Comparison of ENCODE assay signal across 8 cellular contexts in genomic region chr9:136399176-136400037, GRCh38. TPM values are rescaled to one million over a fixed set of nuclear protein-coding genes. Genes with fewer than 3 reads are reported as not detected.
DNase-seq lines count a peak whose midpoint lies in the region; ATAC-seq, FAIRE-seq and TF ChIP-seq lines count a peak whose summit lies in the region.

No MANE protein-coding gene starts in this region.

- H3K4me2 ChIP-seq in A549, result peak overlapping the region; percentile 94

- H3K27me3 Mint-ChIP-seq in natural killer cell treated with Interleukin-12 subunit alpha and Interleukin-12 subunit beta and Interleukin-15 and Interleukin-18, amount 100 ng/mL, for 72 hours, result no peaks in the 10 kb centered on the region

- no peaks in the 10 kb centered on the region for H3K36me3 Mint-ChIP-seq in natural killer cell treated with Interleukin-12 subunit alpha and Interleukin-12 subunit beta and Interleukin-15 and Interleukin-18, amount 100 ng/mL, for 72 hours

- no peak for TF ChIP-seq POLR2A in A549 (IDR thresholded peaks at IDR 0.05; ENCODE audit: low read length)

- H3K9me3 ChIP-seq in A549, result no peaks in the 10 kb centered on the region

- no peak for TF ChIP-seq RAD21 in A549 (conservative IDR thresholded peaks at IDR 0.05 in 1 of 2, IDR thresholded peaks at IDR 0.05 in 1 of 2)

- 3% methylated on average over 31 of the region's 67 CpGs for WGBS in A549 (ENCODE audit: missing lambda C conversion rate)

- DNase-seq in A549 (ENCODE audit: low read depth in 1 of 2, low spot score in 1 of 2) (no peak), HUDEP-2 (lab: John Stamatoyannopoulos, UW; ENCODE audit: unreplicated experiment in 76 of 76) (peak in 58 of 76 experiments; percentile 7 to 68 (median 40)), epithelial cell of proximal tubule (ENCODE audit: low read depth) (no peak), NCI-H1930 (lab: John Stamatoyannopoulos, UW) (no peak), NOMO-1 treated with dmso at 0.1 percent for 144 hours (lab: John Stamatoyannopoulos, UW; ENCODE audit: unreplicated experiment) (no peak)
- DNase-seq in activated CD4-positive, alpha-beta T cell treated with anti-CD3 and anti-CD28 coated beads, Interleukin-2, amount 50 U/mL, for 48 hours, result peak; percentile 55 to 59
- DNase-seq in natural killer cell treated with Interleukin-12 subunit alpha and Interleukin-12 subunit beta and Interleukin-15 and Interleukin-18, amount 100 ng/mL, for 72 hours (ENCODE audit: low spot score), result no peak

- TF ChIP-seq CTCF in A549 (IDR thresholded peaks at IDR 0.05), result no peak
- TF ChIP-seq CTCF in epithelial cell of proximal tubule (conservative IDR thresholded peaks at IDR 0.05; ENCODE audit: low read depth, low read length), result no peak

- peaks cover 14% of the 10 kb centered on the region; the same call in 2 of the 3 replicates for H3K4me1 ChIP-seq in A549

- POLR2A ChIA-PET in A549 (lab: Yijun Ruan, JAX), result interaction anchor here (6.7 kb wide), 1 partner anchor 36 kb away, joined by 33 read pairs; the partner anchor contains the start of gene DNLZ

- ATAC-seq in A549 (peak; percentile 16 to 37; a peak in 3 of 6 replicates), GM18858 (IDR thresholded peaks at IDR 0.05; ENCODE audit: unreplicated experiment) (peak; percentile 5)
- ATAC-seq in natural killer cell treated with Interleukin-12 subunit alpha and Interleukin-12 subunit beta and Interleukin-15 and Interleukin-18, amount 100 ng/mL, for 72 hours, result peak; percentile 55 to 60

- H3K4me3 ChIP-seq in A549 (peak overlapping the region; percentile 100), epithelial cell of proximal tubule (ENCODE audit: low read depth, low read length) (peak overlapping the region; percentile 96)

- H3K27ac Mint-ChIP-seq in natural killer cell treated with Interleukin-12 subunit alpha and Interleukin-12 subunit beta and Interleukin-15 and Interleukin-18, amount 100 ng/mL, for 72 hours, result peak overlapping the region in 1 of 2 donors; percentile 56

- CTCF ChIA-PET in A549 (lab: Yijun Ruan, JAX), result interaction anchor here (0.8 to 8.9 kb wide), 11 partner anchors 7 to 273 kb away, joined by 3 to 100 read pairs (median 4); no protein-coding TSS in a partner anchor

- H3K4me1 Mint-ChIP-seq in natural killer cell treated with Interleukin-12 subunit alpha and Interleukin-12 subunit beta and Interleukin-15 and Interleukin-18, amount 100 ng/mL, for 72 hours (ENCODE audit: low read depth in 2 of 2), result peaks cover 30 to 34% of the 10 kb centered on the region in 2 donors

- no peak for FAIRE-seq in A549 (lab: Jason Lieb, UNC)

- H3K4me3 Mint-ChIP-seq in natural killer cell treated with Interleukin-12 subunit alpha and Interleukin-12 subunit beta and Interleukin-15 and Interleukin-18, amount 100 ng/mL, for 72 hours, result peak overlapping the region; percentile 89

- TF ChIP-seq EP300 in A549 (IDR thresholded peaks at IDR 0.05), result no peak

- no peaks in the 10 kb centered on the region for H3K9me3 Mint-ChIP-seq in natural killer cell treated with Interleukin-12 subunit alpha and Interleukin-12 subunit beta and Interleukin-15 and Interleukin-18, amount 100 ng/mL, for 72 hours

- peak overlapping the region; percentile 98 to 99 for H3K27ac ChIP-seq in A549

TF ChIP-seq in A549, 52 proteins besides CTCF, POLR2A, EP300 and RAD21:
- no peak for TF ChIP-seq MAFK (IDR thresholded peaks at IDR 0.05; ENCODE audit: partially characterized antibody)
- no peak for TF ChIP-seq RCOR1 (IDR thresholded peaks at IDR 0.05; ENCODE audit: low read depth, low read length)
- no peak for TF ChIP-seq FOSL2 (IDR thresholded peaks at IDR 0.05)
- TF ChIP-seq FOSL2 (CRISPR knock-in tag; IDR thresholded peaks at IDR 0.05), result no peak
- no peak for TF ChIP-seq EHF (CRISPR knock-in tag; IDR thresholded peaks at IDR 0.05)
- TF ChIP-seq MYC (IDR thresholded peaks at IDR 0.05; ENCODE audit: borderline replicate concordance, low read length), result 0 out of 2 replicates have a peak, but pooled peaks have one; percentile 29
- 0 out of 2 replicates have a peak, but pooled peaks have one; percentile 60 for TF ChIP-seq TP53 (CRISPR knock-in tag; IDR thresholded peaks at IDR 0.05)
TF ChIP-seq in A549: peak in this region for 2.

RNA-seq across cellular contexts. Expression of gene SNAPC4, which starts 0.6 kb away (rescaled TPM):
- polyA plus RNA-seq in A549 (2011; rRNA removed) (2.7 and 3.1 TPM in 2 replicates), A549 (2017; fragmentation: RNase III; extraction: RNeasy Plus Mini Kit Qiagen cat#74134 plus additional on column Dnase treatment) (10.1 to 10.8 TPM (median 10.3 TPM) in 3 replicates)
- polyA plus RNA-seq in A549 (2012; cell fraction: cytosol; rRNA removed), result 5.2 and 6.4 TPM in 2 replicates
- 25.6 and 36.1 TPM in 2 replicates for polyA plus RNA-seq in A549 (2012; cell fraction: nucleus; rRNA removed)
- 4.5 and 4.6 TPM in 2 replicates for polyA minus RNA-seq in A549 (2011; rRNA and poly(A)+ RNA removed)
- total RNA-seq in epithelial cell of proximal tubule, result 15.0 and 22.4 TPM in 2 replicates
- 10 to 100 TPM; 11.3 to 48.5 TPM for total RNA-seq in natural killer cell treated with Interleukin-12 subunit alpha and Interleukin-12 subunit beta and Interleukin-15 and Interleukin-18, amount 100 ng/mL, for 72 hours

RNA-seq across cellular contexts. Expression of gene ENTR1, which starts 11.0 kb away (rescaled TPM):
- polyA plus RNA-seq in A549 (2011; rRNA removed), result 69.0 and 75.8 TPM in 2 replicates
- polyA plus RNA-seq in A549 (2012; cell fraction: cytosol; rRNA removed), result 63.5 and 69.5 TPM in 2 replicates
- 123 and 138 TPM in 2 replicates for polyA plus RNA-seq in A549 (2012; cell fraction: nucleus; rRNA removed)
- polyA plus RNA-seq in A549 (2017; fragmentation: RNase III; extraction: RNeasy Plus Mini Kit Qiagen cat#74134 plus additional on column Dnase treatment), result 63.8 to 67.4 TPM (median 66.7 TPM) in 3 replicates
- 26.5 and 42.7 TPM in 2 replicates for polyA minus RNA-seq in A549 (2011; rRNA and poly(A)+ RNA removed)
- total RNA-seq in epithelial cell of proximal tubule, result 57.5 and 87.6 TPM in 2 replicates
- total RNA-seq in natural killer cell treated with Interleukin-12 subunit alpha and Interleukin-12 subunit beta and Interleukin-15 and Interleukin-18, amount 100 ng/mL, for 72 hours, result 10 to 100 TPM; 24.1 to 86.6 TPM

RNA-seq across cellular contexts. Expression of gene PMPCA, which starts 11.1 kb away (rescaled TPM):
- polyA plus RNA-seq in A549 (2011; rRNA removed), result 53.4 and 71.1 TPM in 2 replicates
- polyA plus RNA-seq in A549 (2012; cell fraction: cytosol; rRNA removed), result 86.8 and 91.7 TPM in 2 replicates
- polyA plus RNA-seq in A549 (2012; cell fraction: nucleus; rRNA removed), result 204 and 211 TPM in 2 replicates
- 83.0 to 101 TPM (median 89.2 TPM) in 3 replicates for polyA plus RNA-seq in A549 (2017; fragmentation: RNase III; extraction: RNeasy Plus Mini Kit Qiagen cat#74134 plus additional on column Dnase treatment)
- 34.5 and 38.2 TPM in 2 replicates for polyA minus RNA-seq in A549 (2011; rRNA and poly(A)+ RNA removed)
- total RNA-seq in epithelial cell of proximal tubule, result 50.7 and 82.5 TPM in 2 replicates
- 100 to 1,000 TPM in 1 of 2 donors, 10 to 100 TPM in 1; 66.2 to 107 TPM for total RNA-seq in natural killer cell treated with Interleukin-12 subunit alpha and Interleukin-12 subunit beta and Interleukin-15 and Interleukin-18, amount 100 ng/mL, for 72 hours

RNA-seq across cellular contexts. Expression of gene CARD9, which starts 25.9 kb away (rescaled TPM):
- polyA plus RNA-seq in A549 (2011; rRNA removed) (0.21 and 0.25 TPM in 2 replicates), A549 (2017; fragmentation: RNase III; extraction: RNeasy Plus Mini Kit Qiagen cat#74134 plus additional on column Dnase treatment) (0.94 to 1.2 TPM (median 0.94 TPM) in 3 replicates)
- 0.66 and 0.70 TPM in 2 replicates for polyA plus RNA-seq in A549 (2012; cell fraction: cytosol; rRNA removed)
- 3.4 and 5.5 TPM in 2 replicates for polyA plus RNA-seq in A549 (2012; cell fraction: nucleus; rRNA removed)
- polyA minus RNA-seq in A549 (2011; rRNA and poly(A)+ RNA removed), result 0.05 and 2.3 TPM in 2 replicates
- 1.2 and 1.4 TPM in 2 replicates for total RNA-seq in epithelial cell of proximal tubule
- 1 to 10 TPM; 2.8 to 9.4 TPM for total RNA-seq in natural killer cell treated with Interleukin-12 subunit alpha and Interleukin-12 subunit beta and Interleukin-15 and Interleukin-18, amount 100 ng/mL, for 72 hours

RNA-seq across cellular contexts. Expression of gene DNLZ, which starts 35.9 kb away (rescaled TPM):
- polyA plus RNA-seq in A549 (2011; rRNA removed), result 5.1 and 8.0 TPM in 2 replicates
- polyA plus RNA-seq in A549 (2012; cell fraction: cytosol; rRNA removed), result 48.0 and 53.1 TPM in 2 replicates
- polyA plus RNA-seq in A549 (2012; cell fraction: nucleus; rRNA removed), result 55.1 and 58.4 TPM in 2 replicates
- polyA plus RNA-seq in A549 (2017; fragmentation: RNase III; extraction: RNeasy Plus Mini Kit Qiagen cat#74134 plus additional on column Dnase treatment), result 19.0 to 19.9 TPM (median 19.1 TPM) in 3 replicates
- polyA minus RNA-seq in A549 (2011; rRNA and poly(A)+ RNA removed), result 2.1 and 2.4 TPM in 2 replicates
- total RNA-seq in epithelial cell of proximal tubule, result 67.2 and 73.6 TPM in 2 replicates
- total RNA-seq in natural killer cell treated with Interleukin-12 subunit alpha and Interleukin-12 subunit beta and Interleukin-15 and Interleukin-18, amount 100 ng/mL, for 72 hours, result 10 to 100 TPM; 30.0 to 41.2 TPM

Comparison
In these comparisons a context has a peak if more than half of its experiments do, and no peak if none do; other contexts are left out.
1. ATAC-seq: peak in every context shown above with its lines; median percentile 58 in natural killer cell treated with Interleukin-12 subunit alpha and Interleukin-12 subunit beta and Interleukin-15 and Interleukin-18, amount 100 ng/mL, for 72 hours; 26 in A549; 5 in GM18858.
2. DNase-seq: peak in HUDEP-2 (58 of 76) and activated CD4-positive, alpha-beta T cell treated with anti-CD3 and anti-CD28 coated beads, Interleukin-2, amount 50 U/mL, for 48 hours (2 of 2); none in A549 (0 of 2), epithelial cell of proximal tubule (single experiment), natural killer cell treated with Interleukin-12 subunit alpha and Interleukin-12 subunit beta and Interleukin-15 and Interleukin-18, amount 100 ng/mL, for 72 hours (single experiment), NCI-H1930 (0 of 2) and NOMO-1 treated with dmso at 0.1 percent for 144 hours (single experiment).